2 cellular contexts compared by ENCODE assay signal in the genomic region with DNA sequence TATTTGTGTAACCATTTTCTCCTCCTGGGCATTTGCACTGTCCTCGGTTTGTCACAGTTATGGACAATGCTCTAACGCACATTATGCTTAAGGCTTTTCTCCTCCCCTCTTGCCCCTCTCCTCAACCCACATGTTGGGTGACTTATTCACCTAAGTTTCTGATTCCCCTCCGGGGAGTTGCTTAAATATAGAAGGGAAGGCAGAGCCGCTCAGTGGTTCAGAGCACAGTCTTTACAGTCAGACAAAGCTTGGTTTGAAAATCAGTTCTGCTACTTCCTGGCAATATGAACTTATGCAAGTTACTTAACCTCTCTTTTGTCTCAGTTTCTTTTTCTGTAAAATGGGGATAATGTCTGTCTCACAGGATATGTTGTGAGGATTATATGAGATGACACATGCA.
TF ChIP-seq lines count a peak whose summit lies in the region.

No MANE protein-coding gene starts in this region.

TF ChIP-seq in HepG2, 621 proteins besides CTCF, POLR2A, EP300 and RAD21:
- peak; percentile 56; the same call in 1 of the 2 replicates for TF ChIP-seq ZNF629 (CRISPR knock-in tag; conservative IDR thresholded peaks at IDR 0.05)
- TF ChIP-seq, protein P1, sequence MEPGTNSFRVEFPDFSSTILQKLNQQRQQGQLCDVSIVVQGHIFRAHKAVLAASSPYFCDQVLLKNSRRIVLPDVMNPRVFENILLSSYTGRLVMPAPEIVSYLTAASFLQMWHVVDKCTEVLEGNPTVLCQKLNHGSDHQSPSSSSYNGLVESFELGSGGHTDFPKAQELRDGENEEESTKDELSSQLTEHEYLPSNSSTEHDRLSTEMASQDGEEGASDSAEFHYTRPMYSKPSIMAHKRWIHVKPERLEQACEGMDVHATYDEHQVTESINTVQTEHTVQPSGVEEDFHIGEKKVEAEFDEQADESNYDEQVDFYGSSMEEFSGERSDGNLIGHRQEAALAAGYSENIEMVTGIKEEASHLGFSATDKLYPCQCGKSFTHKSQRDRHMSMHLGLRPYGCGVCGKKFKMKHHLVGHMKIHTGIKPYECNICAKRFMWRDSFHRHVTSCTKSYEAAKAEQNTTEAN (CRISPR knock-in tag; conservative IDR thresholded peaks at IDR 0.05): no peak

TF ChIP-seq in GM12878, 131 proteins besides CTCF, POLR2A, EP300 and RAD21:
- TF ChIP-seq, protein P2, sequence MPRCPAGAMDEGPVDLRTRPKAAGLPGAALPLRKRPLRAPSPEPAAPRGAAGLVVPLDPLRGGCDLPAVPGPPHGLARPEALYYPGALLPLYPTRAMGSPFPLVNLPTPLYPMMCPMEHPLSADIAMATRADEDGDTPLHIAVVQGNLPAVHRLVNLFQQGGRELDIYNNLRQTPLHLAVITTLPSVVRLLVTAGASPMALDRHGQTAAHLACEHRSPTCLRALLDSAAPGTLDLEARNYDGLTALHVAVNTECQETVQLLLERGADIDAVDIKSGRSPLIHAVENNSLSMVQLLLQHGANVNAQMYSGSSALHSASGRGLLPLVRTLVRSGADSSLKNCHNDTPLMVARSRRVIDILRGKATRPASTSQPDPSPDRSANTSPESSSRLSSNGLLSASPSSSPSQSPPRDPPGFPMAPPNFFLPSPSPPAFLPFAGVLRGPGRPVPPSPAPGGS (IDR thresholded peaks at IDR 0.05; ENCODE audit: borderline replicate concordance, insufficient read depth, low read depth, low read length, poor library complexity, severe bottlenecking): no peak
- TF ChIP-seq, protein P3, sequence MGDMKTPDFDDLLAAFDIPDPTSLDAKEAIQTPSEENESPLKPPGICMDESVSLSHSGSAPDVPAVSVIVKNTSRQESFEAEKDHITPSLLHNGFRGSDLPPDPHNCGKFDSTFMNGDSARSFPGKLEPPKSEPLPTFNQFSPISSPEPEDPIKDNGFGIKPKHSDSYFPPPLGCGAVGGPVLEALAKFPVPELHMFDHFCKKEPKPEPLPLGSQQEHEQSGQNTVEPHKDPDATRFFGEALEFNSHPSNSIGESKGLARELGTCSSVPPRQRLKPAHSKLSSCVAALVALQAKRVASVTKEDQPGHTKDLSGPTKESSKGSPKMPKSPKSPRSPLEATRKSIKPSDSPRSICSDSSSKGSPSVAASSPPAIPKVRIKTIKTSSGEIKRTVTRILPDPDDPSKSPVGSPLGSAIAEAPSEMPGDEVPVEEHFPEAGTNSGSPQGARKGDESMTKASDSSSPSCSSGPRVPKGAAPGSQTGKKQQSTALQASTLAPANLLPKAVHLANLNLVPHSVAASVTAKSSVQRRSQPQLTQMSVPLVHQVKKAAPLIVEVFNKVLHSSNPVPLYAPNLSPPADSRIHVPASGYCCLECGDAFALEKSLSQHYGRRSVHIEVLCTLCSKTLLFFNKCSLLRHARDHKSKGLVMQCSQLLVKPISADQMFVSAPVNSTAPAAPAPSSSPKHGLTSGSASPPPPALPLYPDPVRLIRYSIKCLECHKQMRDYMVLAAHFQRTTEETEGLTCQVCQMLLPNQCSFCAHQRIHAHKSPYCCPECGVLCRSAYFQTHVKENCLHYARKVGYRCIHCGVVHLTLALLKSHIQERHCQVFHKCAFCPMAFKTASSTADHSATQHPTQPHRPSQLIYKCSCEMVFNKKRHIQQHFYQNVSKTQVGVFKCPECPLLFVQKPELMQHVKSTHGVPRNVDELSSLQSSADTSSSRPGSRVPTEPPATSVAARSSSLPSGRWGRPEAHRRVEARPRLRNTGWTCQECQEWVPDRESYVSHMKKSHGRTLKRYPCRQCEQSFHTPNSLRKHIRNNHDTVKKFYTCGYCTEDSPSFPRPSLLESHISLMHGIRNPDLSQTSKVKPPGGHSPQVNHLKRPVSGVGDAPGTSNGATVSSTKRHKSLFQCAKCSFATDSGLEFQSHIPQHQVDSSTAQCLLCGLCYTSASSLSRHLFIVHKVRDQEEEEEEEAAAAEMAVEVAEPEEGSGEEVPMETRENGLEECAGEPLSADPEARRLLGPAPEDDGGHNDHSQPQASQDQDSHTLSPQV (IDR thresholded peaks at IDR 0.05): no peak
- TF ChIP-seq TCF3 (IDR thresholded peaks at IDR 0.05; ENCODE audit: borderline replicate concordance, insufficient read depth, low read depth, low read length) (no peak), NR2F1 (conservative IDR thresholded peaks at IDR 0.05) (no peak), MEF2A (IDR thresholded peaks at IDR 0.05; ENCODE audit: insufficient read depth, low read depth, low read length) (no peak), GABPA (IDR thresholded peaks at IDR 0.05; ENCODE audit: low read depth) (no peak)
- TF ChIP-seq, protein P4, sequence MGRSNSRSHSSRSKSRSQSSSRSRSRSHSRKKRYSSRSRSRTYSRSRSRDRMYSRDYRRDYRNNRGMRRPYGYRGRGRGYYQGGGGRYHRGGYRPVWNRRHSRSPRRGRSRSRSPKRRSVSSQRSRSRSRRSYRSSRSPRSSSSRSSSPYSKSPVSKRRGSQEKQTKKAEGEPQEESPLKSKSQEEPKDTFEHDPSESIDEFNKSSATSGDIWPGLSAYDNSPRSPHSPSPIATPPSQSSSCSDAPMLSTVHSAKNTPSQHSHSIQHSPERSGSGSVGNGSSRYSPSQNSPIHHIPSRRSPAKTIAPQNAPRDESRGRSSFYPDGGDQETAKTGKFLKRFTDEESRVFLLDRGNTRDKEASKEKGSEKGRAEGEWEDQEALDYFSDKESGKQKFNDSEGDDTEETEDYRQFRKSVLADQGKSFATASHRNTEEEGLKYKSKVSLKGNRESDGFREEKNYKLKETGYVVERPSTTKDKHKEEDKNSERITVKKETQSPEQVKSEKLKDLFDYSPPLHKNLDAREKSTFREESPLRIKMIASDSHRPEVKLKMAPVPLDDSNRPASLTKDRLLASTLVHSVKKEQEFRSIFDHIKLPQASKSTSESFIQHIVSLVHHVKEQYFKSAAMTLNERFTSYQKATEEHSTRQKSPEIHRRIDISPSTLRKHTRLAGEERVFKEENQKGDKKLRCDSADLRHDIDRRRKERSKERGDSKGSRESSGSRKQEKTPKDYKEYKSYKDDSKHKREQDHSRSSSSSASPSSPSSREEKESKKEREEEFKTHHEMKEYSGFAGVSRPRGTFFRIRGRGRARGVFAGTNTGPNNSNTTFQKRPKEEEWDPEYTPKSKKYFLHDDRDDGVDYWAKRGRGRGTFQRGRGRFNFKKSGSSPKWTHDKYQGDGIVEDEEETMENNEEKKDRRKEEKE (IDR thresholded peaks at IDR 0.05): no peak
- TF ChIP-seq, protein P5, sequence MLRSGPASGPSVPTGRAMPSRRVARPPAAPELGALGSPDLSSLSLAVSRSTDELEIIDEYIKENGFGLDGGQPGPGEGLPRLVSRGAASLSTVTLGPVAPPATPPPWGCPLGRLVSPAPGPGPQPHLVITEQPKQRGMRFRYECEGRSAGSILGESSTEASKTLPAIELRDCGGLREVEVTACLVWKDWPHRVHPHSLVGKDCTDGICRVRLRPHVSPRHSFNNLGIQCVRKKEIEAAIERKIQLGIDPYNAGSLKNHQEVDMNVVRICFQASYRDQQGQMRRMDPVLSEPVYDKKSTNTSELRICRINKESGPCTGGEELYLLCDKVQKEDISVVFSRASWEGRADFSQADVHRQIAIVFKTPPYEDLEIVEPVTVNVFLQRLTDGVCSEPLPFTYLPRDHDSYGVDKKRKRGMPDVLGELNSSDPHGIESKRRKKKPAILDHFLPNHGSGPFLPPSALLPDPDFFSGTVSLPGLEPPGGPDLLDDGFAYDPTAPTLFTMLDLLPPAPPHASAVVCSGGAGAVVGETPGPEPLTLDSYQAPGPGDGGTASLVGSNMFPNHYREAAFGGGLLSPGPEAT (IDR thresholded peaks at IDR 0.05; ENCODE audit: low read depth): no peak
- TF ChIP-seq, protein P6, sequence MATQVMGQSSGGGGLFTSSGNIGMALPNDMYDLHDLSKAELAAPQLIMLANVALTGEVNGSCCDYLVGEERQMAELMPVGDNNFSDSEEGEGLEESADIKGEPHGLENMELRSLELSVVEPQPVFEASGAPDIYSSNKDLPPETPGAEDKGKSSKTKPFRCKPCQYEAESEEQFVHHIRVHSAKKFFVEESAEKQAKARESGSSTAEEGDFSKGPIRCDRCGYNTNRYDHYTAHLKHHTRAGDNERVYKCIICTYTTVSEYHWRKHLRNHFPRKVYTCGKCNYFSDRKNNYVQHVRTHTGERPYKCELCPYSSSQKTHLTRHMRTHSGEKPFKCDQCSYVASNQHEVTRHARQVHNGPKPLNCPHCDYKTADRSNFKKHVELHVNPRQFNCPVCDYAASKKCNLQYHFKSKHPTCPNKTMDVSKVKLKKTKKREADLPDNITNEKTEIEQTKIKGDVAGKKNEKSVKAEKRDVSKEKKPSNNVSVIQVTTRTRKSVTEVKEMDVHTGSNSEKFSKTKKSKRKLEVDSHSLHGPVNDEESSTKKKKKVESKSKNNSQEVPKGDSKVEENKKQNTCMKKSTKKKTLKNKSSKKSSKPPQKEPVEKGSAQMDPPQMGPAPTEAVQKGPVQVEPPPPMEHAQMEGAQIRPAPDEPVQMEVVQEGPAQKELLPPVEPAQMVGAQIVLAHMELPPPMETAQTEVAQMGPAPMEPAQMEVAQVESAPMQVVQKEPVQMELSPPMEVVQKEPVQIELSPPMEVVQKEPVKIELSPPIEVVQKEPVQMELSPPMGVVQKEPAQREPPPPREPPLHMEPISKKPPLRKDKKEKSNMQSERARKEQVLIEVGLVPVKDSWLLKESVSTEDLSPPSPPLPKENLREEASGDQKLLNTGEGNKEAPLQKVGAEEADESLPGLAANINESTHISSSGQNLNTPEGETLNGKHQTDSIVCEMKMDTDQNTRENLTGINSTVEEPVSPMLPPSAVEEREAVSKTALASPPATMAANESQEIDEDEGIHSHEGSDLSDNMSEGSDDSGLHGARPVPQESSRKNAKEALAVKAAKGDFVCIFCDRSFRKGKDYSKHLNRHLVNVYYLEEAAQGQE (IDR thresholded peaks at IDR 0.05; ENCODE audit: low read depth, low read length): no peak
